ENCODE assay signal across 9 cellular contexts in genomic region chr18:57837917-57838548, GRCh38. TPM values are rescaled to one million over a fixed set of nuclear protein-coding genes. Genes with fewer than 3 reads are reported as not detected.
DNase-seq lines count a peak whose midpoint lies in the region; ATAC-seq and TF ChIP-seq lines count a peak whose summit lies in the region.
"Had no signal": no experiment of that assay in that cellular context is flagged by ENCODE, and none has a peak within 500 bp of the region (broad histone marks: within the 10 kb centered on the region; RNA-seq: fewer than 3 reads in every experiment).

No MANE protein-coding gene starts in this region.

- ATAC-seq in GM21423 (IDR thresholded peaks at IDR 0.05; ENCODE audit: unreplicated experiment) = peak; percentile 80
- peak; percentile 85 for ATAC-seq in HG03571 (IDR thresholded peaks at IDR 0.05; ENCODE audit: unreplicated experiment)
- peak; percentile 37 for ATAC-seq in effector memory CD8-positive, alpha-beta T cell (replicated peaks)
- ATAC-seq in WTC11 = no peak

- no peak overlapping the region for H3K27ac Mint-ChIP-seq in effector memory CD8-positive, alpha-beta T cell
- no peak overlapping the region for H3K27ac Mint-ChIP-seq in WTC11

- TF ChIP-seq CTCF in DOHH2 (IDR thresholded peaks at IDR 0.05; ENCODE audit: low read depth, low read length, poor library complexity, severe bottlenecking) (no peak), WTC11 (IDR thresholded peaks at IDR 0.05) (no peak)

- H3K9me3 Mint-ChIP-seq in effector memory CD8-positive, alpha-beta T cell = no peaks in the 10 kb centered on the region
- H3K9me3 Mint-ChIP-seq in WTC11 = peaks cover under 1% of the 10 kb centered on the region; the same call in 1 of the 2 replicates
- H3K9me3 Mint-ChIP-seq: naive thymus-derived CD8-positive, alpha-beta T cell had no signal

- POLR2A ChIA-PET in WTC11 (lab: Charles Lee) = interaction anchor here (0.7 kb wide), 1 partner anchor 242 kb away, joined by 3 read pairs; no protein-coding TSS in a partner anchor

- DNase-seq in effector memory CD8-positive, alpha-beta T cell = no peak
- no peak for DNase-seq in GF-D8 (lab: John Stamatoyannopoulos, UW)
- no peak for DNase-seq in NCI-H187 (lab: John Stamatoyannopoulos, UW)
- DNase-seq in WTC11 (ENCODE audit: low spot score) = no peak
- no peak for DNase-seq in NCI-H748 treated with DMSO at 0.1 percent for 48 hours (lab: John Stamatoyannopoulos, UW)
- DNase-seq: naive thymus-derived CD8-positive, alpha-beta T cell had no signal

- 0 out of 2 replicates have a peak, but pooled peaks cover 2% of the 10 kb centered on the region for H3K27me3 ChIP-seq in DOHH2 (ENCODE audit: control insufficient read depth, low read length)

- no peaks in the 10 kb centered on the region for H3K79me2 ChIP-seq in DOHH2 (ENCODE audit: control insufficient read depth, low read length)

- H3K36me3 Mint-ChIP-seq in effector memory CD8-positive, alpha-beta T cell (ENCODE audit: insufficient read depth) = no peaks in the 10 kb centered on the region
- no peaks in the 10 kb centered on the region for H3K36me3 Mint-ChIP-seq in WTC11

- H3K4me1 Mint-ChIP-seq in effector memory CD8-positive, alpha-beta T cell (ENCODE audit: low read depth in 2 of 2) = peaks cover under 1 to 3% of the 10 kb centered on the region in 2 donors
- peaks cover under 1% of the 10 kb centered on the region for H3K4me1 Mint-ChIP-seq in WTC11

- H4K20me1 ChIP-seq in DOHH2 (ENCODE audit: control insufficient read depth, insufficient read depth, low read depth, low read length) = no peaks in the 10 kb centered on the region

- CTCF ChIA-PET in WTC11 (lab: Charles Lee) = interaction anchor here (0.7 to 2.5 kb wide), 2 partner anchors 44 to 91 kb away, joined by 5 to 7 read pairs; no protein-coding TSS in a partner anchor

- H3F3A ChIP-seq in DOHH2 (ENCODE audit: control insufficient read depth, insufficient read depth) = peaks cover 5% of the 10 kb centered on the region; the same call in 1 of the 2 replicates

- H3K4me3 ChIP-seq in DOHH2 (ENCODE audit: low read length) = peak overlapping the region; percentile 46

- peaks cover 28 to 39% of the 10 kb centered on the region in 2 donors for H3K27me3 Mint-ChIP-seq in effector memory CD8-positive, alpha-beta T cell
- H3K27me3 Mint-ChIP-seq in WTC11 (ENCODE audit: low read depth) = peaks cover under 1% of the 10 kb centered on the region; the same call in 1 of the 2 replicates

- H3K4me3 Mint-ChIP-seq in effector memory CD8-positive, alpha-beta T cell = no peak overlapping the region
- H3K4me3 Mint-ChIP-seq in WTC11 = no peak overlapping the region

- H3K4me1 ChIP-seq in DOHH2 (ENCODE audit: control insufficient read depth, low read length) = peaks cover 74% of the 10 kb centered on the region

- no peaks in the 10 kb centered on the region for H3K9me2 ChIP-seq in DOHH2 (replicated peaks; ENCODE audit: control insufficient read depth, low read length)

- H3K4me2 ChIP-seq in DOHH2 (ENCODE audit: low read length) = peak overlapping the region; percentile 64

- peak overlapping the region; percentile 71 for H3K27ac ChIP-seq in DOHH2 (ENCODE audit: low read depth, low read length)

- H3K36me3 ChIP-seq in DOHH2 (ENCODE audit: control insufficient read depth, low read length) = no peaks in the 10 kb centered on the region

- no peaks in the 10 kb centered on the region for H3K9me3 ChIP-seq in DOHH2 (ENCODE audit: control insufficient read depth, insufficient read depth, low read length)

TF ChIP-seq in WTC11, 78 proteins besides CTCF, POLR2A, EP300 and RAD21 (continues in another document):
- TF ChIP-seq HMGXB4 (CRISPR knock-in tag; IDR thresholded peaks at IDR 0.05) (no peak), ZNF512 (CRISPR knock-in tag; IDR thresholded peaks at IDR 0.05; ENCODE audit: borderline replicate concordance) (no peak), ZSCAN18 (CRISPR knock-in tag; IDR thresholded peaks at IDR 0.05) (no peak), CDX4 (CRISPR knock-in tag; IDR thresholded peaks at IDR 0.05; ENCODE audit: borderline replicate concordance) (no peak), E2F4 (CRISPR knock-in tag; IDR thresholded peaks at IDR 0.05; ENCODE audit: borderline replicate concordance, low read depth) (no peak), ZNF396 (CRISPR knock-in tag; IDR thresholded peaks at IDR 0.05; ENCODE audit: borderline replicate concordance) (no peak), TP53 (CRISPR knock-in tag; IDR thresholded peaks at IDR 0.05) (no peak), IRF1 (CRISPR knock-in tag; IDR thresholded peaks at IDR 0.05) (no peak)

RNA-seq across cellular contexts. Expression of gene ATP8B1, which starts 34.9 kb away (rescaled TPM):
- 2.7 to 5.6 TPM (median 3.9 TPM) in 3 replicates for total RNA-seq in WTC11 (2021)
